19 cellular contexts compared by ENCODE assay signal in the genomic region with DNA sequence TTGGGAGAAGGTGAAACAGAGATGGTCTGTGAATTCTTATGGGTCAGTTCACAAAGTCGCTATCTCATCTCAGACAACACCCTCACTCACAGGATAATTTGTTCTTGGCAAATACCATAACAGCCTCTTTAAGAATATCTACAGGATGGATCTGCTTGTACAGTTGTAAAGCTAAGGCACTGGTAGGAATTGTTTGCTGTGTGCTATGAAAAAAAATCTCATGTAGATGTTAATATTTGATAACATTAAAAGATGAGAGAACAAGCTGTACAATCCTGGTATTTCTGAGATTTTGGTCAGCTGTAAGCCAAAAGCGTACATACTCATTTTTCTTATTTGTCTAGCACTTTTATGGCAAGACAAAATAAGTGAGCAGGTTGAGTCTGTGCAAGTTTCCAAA.
DNase-seq lines count a peak whose midpoint lies in the region; ATAC-seq and TF ChIP-seq lines count a peak whose summit lies in the region.
"Had no signal": no experiment of that assay in that cellular context is flagged by ENCODE, and none has a peak within 500 bp of the region (broad histone marks: within the 10 kb centered on the region; RNA-seq: fewer than 3 reads in every experiment).

No MANE protein-coding gene starts in this region.

- H3K4me3 ChIP-seq in LNCaP clone FGC (ENCODE audit: low read depth, low read length) (no peak overlapping the region), BE2C (ENCODE audit: low read depth, low read length) (no peak overlapping the region)
- H3K4me3 ChIP-seq: A549, GM23338 had no signal

- TF ChIP-seq CTCF in 22Rv1 (IDR thresholded peaks at IDR 0.05) (no peak), LNCaP clone FGC (IDR thresholded peaks at IDR 0.05; ENCODE audit: control insufficient read depth, extremely low read depth, insufficient read depth) (no peak), glutamatergic neuron (IDR thresholded peaks at IDR 0.05; ENCODE audit: partially characterized antibody, unreplicated experiment) (no peak), BE2C (IDR thresholded peaks at IDR 0.05; ENCODE audit: low read depth, low read length) (no peak)

- peaks cover 15% of the 10 kb centered on the region for H3K4me1 Mint-ChIP-seq in glutamatergic neuron (ENCODE audit: low read depth, unreplicated experiment)
- H3K4me1 Mint-ChIP-seq: CD4-positive, alpha-beta memory T cell; GM23338; H9 had no signal

- H3K27me3 Mint-ChIP-seq in glutamatergic neuron (ENCODE audit: unreplicated experiment) = peaks cover 5% of the 10 kb centered on the region
- H3K27me3 Mint-ChIP-seq: CD4-positive, alpha-beta memory T cell had no signal

- peak overlapping the region; percentile 41 for H3K27ac Mint-ChIP-seq in glutamatergic neuron (ENCODE audit: unreplicated experiment)
- H3K27ac Mint-ChIP-seq: CD4-positive, alpha-beta memory T cell; GM23338; H9 had no signal

- no peaks in the 10 kb centered on the region for H3K36me3 ChIP-seq in BE2C

- H3K27me3 ChIP-seq in BE2C = no peaks in the 10 kb centered on the region

- H3K9me3 ChIP-seq in BE2C = no peaks in the 10 kb centered on the region
- H3K9me3 ChIP-seq: A549 had no signal

- peak overlapping the region; percentile 68 for H3K27ac ChIP-seq in 22Rv1
- H3K27ac ChIP-seq: A549 had no signal

- ATAC-seq in GM18873 (IDR thresholded peaks at IDR 0.05; ENCODE audit: low FRiP score, unreplicated experiment) = no peak
- ATAC-seq: A549, GM23338, HCT116 had no signal

- no peak overlapping the region for H3K4me3 Mint-ChIP-seq in glutamatergic neuron (ENCODE audit: unreplicated experiment)
- H3K4me3 Mint-ChIP-seq: CD4-positive, alpha-beta memory T cell; GM23338; H9 had no signal

- peaks cover 5% of the 10 kb centered on the region for H3K9me3 Mint-ChIP-seq in glutamatergic neuron (ENCODE audit: unreplicated experiment)
- H3K9me3 Mint-ChIP-seq: H9 had no signal

- no peaks in the 10 kb centered on the region for H3K4me1 ChIP-seq in BE2C
- H3K4me1 ChIP-seq: A549 had no signal

- DNase-seq in LNCaP clone FGC (ENCODE audit: low read depth) (peak; percentile 92), glutamatergic neuron (no peak), HT-29 (ENCODE audit: low spot score) (no peak), BE2C (no peak)
- DNase-seq: 8988T; ACHN; AML-193; C1 segment of cervical spinal cord; Calu3; CD4-positive, alpha-beta memory T cell; COR-L47; DMS153; DND-41; H9 had no signal

- H3K36me3 Mint-ChIP-seq in glutamatergic neuron (ENCODE audit: unreplicated experiment) = no peaks in the 10 kb centered on the region
- H3K36me3 Mint-ChIP-seq: CD4-positive, alpha-beta memory T cell had no signal
